21 cellular contexts compared by ENCODE assay signal in genomic region chr2:219614076-219614860, GRCh38. TPM values are rescaled to one million over a fixed set of nuclear protein-coding genes. Genes with fewer than 3 reads are reported as not detected.
DNase-seq lines count a peak whose midpoint lies in the region; ATAC-seq and TF ChIP-seq lines count a peak whose summit lies in the region.
"Had no signal": no experiment of that assay in that cellular context is flagged by ENCODE, and none has a peak within 500 bp of the region (broad histone marks: within the 10 kb centered on the region; RNA-seq: fewer than 3 reads in every experiment).

No MANE protein-coding gene starts in this region.

- peaks cover 0 to 5% of the 10 kb centered on the region in 2 donors for H3K36me3 Mint-ChIP-seq in activated naive CD4-positive, alpha-beta T cell treated with anti-CD3 and anti-CD28 coated beads, Interleukin-2, amount 50 U/mL, for 72 hours
- peaks cover 11% of the 10 kb centered on the region for H3K36me3 Mint-ChIP-seq in activated naive CD4-positive, alpha-beta T cell treated with anti-CD3 and anti-CD28 coated beads for 36 hours (ENCODE audit: low read depth)
- peaks cover 36% of the 10 kb centered on the region for H3K36me3 Mint-ChIP-seq in CD8-positive, alpha-beta T cell
- H3K36me3 Mint-ChIP-seq in central memory CD8-positive, alpha-beta T cell (ENCODE audit: insufficient read depth), result peaks cover 12% of the 10 kb centered on the region
- H3K36me3 Mint-ChIP-seq in T-helper 17 cell (ENCODE audit: low read depth), result peaks cover 8% of the 10 kb centered on the region

- no peaks in the 10 kb centered on the region for H3K9me3 ChIP-seq in CD8-positive, alpha-beta T cell (ENCODE audit: low read length)
- H3K9me3 ChIP-seq in T-helper 17 cell (ENCODE audit: control insufficient read depth, low read length, poor library complexity, severe bottlenecking), result no peaks in the 10 kb centered on the region
- H3K9me3 ChIP-seq: SJCRH30 had no signal

- H3K36me3 ChIP-seq in CD8-positive, alpha-beta T cell (ENCODE audit: insufficient read depth, low read length), result no peaks in the 10 kb centered on the region
- H3K36me3 ChIP-seq: SJCRH30 had no signal

- no peak overlapping the region for H3K27ac ChIP-seq in CD8-positive, alpha-beta T cell (ENCODE audit: low read depth, low read length)
- H3K27ac ChIP-seq: PC-9, RWPE1, SJCRH30 had no signal

- H3K4me1 Mint-ChIP-seq in activated naive CD4-positive, alpha-beta T cell treated with anti-CD3 and anti-CD28 coated beads for 36 hours (ENCODE audit: low read depth), result peaks cover 10% of the 10 kb centered on the region
- peaks cover 17% of the 10 kb centered on the region for H3K4me1 Mint-ChIP-seq in CD8-positive, alpha-beta T cell (ENCODE audit: low read depth)
- H3K4me1 Mint-ChIP-seq in central memory CD8-positive, alpha-beta T cell, result peaks cover 21% of the 10 kb centered on the region
- peaks cover 22% of the 10 kb centered on the region for H3K4me1 Mint-ChIP-seq in stimulated activated naive CD8-positive, alpha-beta T cell treated with anti-CD3 and anti-CD28 coated beads, Interleukin-15, amount 100 ng/mL, for 72 hours
- peaks cover 12% of the 10 kb centered on the region for H3K4me1 Mint-ChIP-seq in T-helper 17 cell

- no peaks in the 10 kb centered on the region for H3K27me3 Mint-ChIP-seq in activated naive CD4-positive, alpha-beta T cell treated with anti-CD3 and anti-CD28 coated beads for 36 hours (ENCODE audit: low read depth)
- H3K27me3 Mint-ChIP-seq in CD8-positive, alpha-beta T cell (ENCODE audit: low read depth), result no peaks in the 10 kb centered on the region
- no peaks in the 10 kb centered on the region for H3K27me3 Mint-ChIP-seq in central memory CD8-positive, alpha-beta T cell
- H3K27me3 Mint-ChIP-seq in stimulated activated naive CD8-positive, alpha-beta T cell treated with anti-CD3 and anti-CD28 coated beads, Interleukin-15, amount 100 ng/mL, for 72 hours, result no peaks in the 10 kb centered on the region
- H3K27me3 Mint-ChIP-seq in T-helper 17 cell, result no peaks in the 10 kb centered on the region
- H3K27me3 Mint-ChIP-seq: B cell; CD4-positive, CD25-positive, alpha-beta regulatory T cell had no signal

- CTCF ChIA-PET in activated naive CD4-positive, alpha-beta T cell treated with anti-CD3 and anti-CD28 coated beads for 36 hours (lab: Charles Lee), result interaction anchor here (0.7 kb wide), 1 partner anchor 44 kb away, joined by 3 read pairs; no protein-coding TSS in a partner anchor
- CTCF ChIA-PET in CD8-positive, alpha-beta T cell (lab: Charles Lee), result no interaction called here

- peak overlapping the region; percentile 70 to 89 for H3K27ac Mint-ChIP-seq in activated naive CD4-positive, alpha-beta T cell treated with anti-CD3 and anti-CD28 coated beads, Interleukin-2, amount 50 U/mL, for 72 hours
- no peak overlapping the region for H3K27ac Mint-ChIP-seq in activated naive CD4-positive, alpha-beta T cell treated with anti-CD3 and anti-CD28 coated beads for 36 hours
- H3K27ac Mint-ChIP-seq in CD8-positive, alpha-beta T cell, result no peak overlapping the region
- no peak overlapping the region for H3K27ac Mint-ChIP-seq in central memory CD8-positive, alpha-beta T cell (ENCODE audit: low read depth)
- peak overlapping the region in 1 of 2 donors; percentile 85 for H3K27ac Mint-ChIP-seq in stimulated activated naive CD8-positive, alpha-beta T cell treated with anti-CD3 and anti-CD28 coated beads, Interleukin-15, amount 100 ng/mL, for 72 hours
- H3K27ac Mint-ChIP-seq in T-helper 17 cell, result no peak overlapping the region
- H3K27ac Mint-ChIP-seq: B cell had no signal

- ATAC-seq in activated naive CD4-positive, alpha-beta T cell treated with anti-CD3 and anti-CD28 coated beads, Interleukin-2, amount 50 U/mL, for 72 hours, result peak in 1 of 2 donors; percentile 35
- no peak for ATAC-seq in CD8-positive, alpha-beta T cell
- no peak for ATAC-seq in central memory CD8-positive, alpha-beta T cell (replicated peaks; ENCODE audit: extremely low read depth, poor library complexity, severe bottlenecking)
- ATAC-seq in stimulated activated naive CD8-positive, alpha-beta T cell treated with anti-CD3 and anti-CD28 coated beads, Interleukin-15, amount 100 ng/mL, for 72 hours, result peak; percentile 18
- no peak for ATAC-seq in T-helper 17 cell

- H3K4me3 ChIP-seq in CD8-positive, alpha-beta T cell (ENCODE audit: low read depth, low read length), result no peak overlapping the region
- H3K4me3 ChIP-seq: PC-9, SJCRH30 had no signal

- no peak for DNase-seq in activated naive CD4-positive, alpha-beta T cell treated with anti-CD3 and anti-CD28 coated beads, Interleukin-2, amount 50 U/mL, for 72 hours (ENCODE audit: low spot score in 2 of 2)
- DNase-seq in activated naive CD4-positive, alpha-beta T cell treated with anti-CD3 and anti-CD28 coated beads for 36 hours, result no peak
- no peak for DNase-seq in CD8-positive, alpha-beta T cell
- no peak for DNase-seq in central memory CD8-positive, alpha-beta T cell (ENCODE audit: low spot score in 2 of 2)
- no peak for DNase-seq in stimulated activated naive CD8-positive, alpha-beta T cell treated with anti-CD3 and anti-CD28 coated beads, Interleukin-15, amount 100 ng/mL, for 72 hours
- no peak for DNase-seq in HuH-7 (ENCODE audit: low spot score)
- DNase-seq in T-helper 17 cell, result no peak
- DNase-seq: CD4-positive, CD25-positive, alpha-beta regulatory T cell; COR-L47; DMS79; H7; KBM-7; NCI-H1092 treated with DMSO at 0.1 percent for 48 hours; NCI-H1436 treated with DMSO at 0.1 percent for 48 hours; NCI-H1930; NCI-H2227 treated with DMSO at 0.1 percent for 48 hours; NCI-H510A; PC-9; SJCRH30 had no signal

- no peak for TF ChIP-seq CTCF in CD8-positive, alpha-beta T cell (IDR thresholded peaks at IDR 0.05)

- H3K9me3 Mint-ChIP-seq in activated naive CD4-positive, alpha-beta T cell treated with anti-CD3 and anti-CD28 coated beads, Interleukin-2, amount 50 U/mL, for 72 hours, result no peaks in the 10 kb centered on the region
- H3K9me3 Mint-ChIP-seq in activated naive CD4-positive, alpha-beta T cell treated with anti-CD3 and anti-CD28 coated beads for 36 hours, result no peaks in the 10 kb centered on the region
- H3K9me3 Mint-ChIP-seq in CD8-positive, alpha-beta T cell, result no peaks in the 10 kb centered on the region
- no peaks in the 10 kb centered on the region for H3K9me3 Mint-ChIP-seq in central memory CD8-positive, alpha-beta T cell
- no peaks in the 10 kb centered on the region for H3K9me3 Mint-ChIP-seq in stimulated activated naive CD8-positive, alpha-beta T cell treated with anti-CD3 and anti-CD28 coated beads, Interleukin-15, amount 100 ng/mL, for 72 hours
- H3K9me3 Mint-ChIP-seq: CD4-positive, CD25-positive, alpha-beta regulatory T cell had no signal

- POLR2A ChIA-PET in CD8-positive, alpha-beta T cell (lab: Charles Lee), result no interaction called here

- no peak overlapping the region for H3K4me3 Mint-ChIP-seq in activated naive CD4-positive, alpha-beta T cell treated with anti-CD3 and anti-CD28 coated beads for 36 hours
- peak overlapping the region; percentile 29 for H3K4me3 Mint-ChIP-seq in CD8-positive, alpha-beta T cell
- H3K4me3 Mint-ChIP-seq in central memory CD8-positive, alpha-beta T cell, result peak overlapping the region; percentile 29
- no peak overlapping the region for H3K4me3 Mint-ChIP-seq in stimulated activated naive CD8-positive, alpha-beta T cell treated with anti-CD3 and anti-CD28 coated beads, Interleukin-15, amount 100 ng/mL, for 72 hours
- H3K4me3 Mint-ChIP-seq in T-helper 17 cell, result no peak overlapping the region
- H3K4me3 Mint-ChIP-seq: B cell had no signal

- intact Hi-C loops in activated naive CD4-positive, alpha-beta T cell treated with anti-CD3 and anti-CD28 coated beads for 36 hours (cut with micrococcal nuclease), result no loop called here
- intact Hi-C loops in CD8-positive, alpha-beta T cell (cut with DNase I, micrococcal nuclease), result no loop called here

- no peaks in the 10 kb centered on the region for H3K27me3 ChIP-seq in CD8-positive, alpha-beta T cell (ENCODE audit: insufficient read depth, low read length)
- H3K27me3 ChIP-seq: SJCRH30 had no signal

- peaks cover 13% of the 10 kb centered on the region for H3K4me1 ChIP-seq in CD8-positive, alpha-beta T cell (ENCODE audit: insufficient read depth, low read length)
- H3K4me1 ChIP-seq: SJCRH30 had no signal

RNA-seq across cellular contexts. Expression of gene SLC4A3, which starts 13.2 kb away (rescaled TPM):
- total RNA-seq in activated naive CD4-positive, alpha-beta T cell treated with anti-CD3 and anti-CD28 coated beads, Interleukin-2, amount 50 U/mL, for 72 hours, result not detected
- total RNA-seq in activated naive CD4-positive, alpha-beta T cell treated with anti-CD3 and anti-CD28 coated beads for 36 hours, result not detected
- total RNA-seq in CD8-positive, alpha-beta T cell, result not detected
- under 1 TPM in 1 of 2 donors, not detected in 1; 0.08 TPM for total RNA-seq in T-helper 17 cell
- total RNA-seq: B cell; CD4-positive, CD25-positive, alpha-beta regulatory T cell had no signal

RNA-seq across cellular contexts. Expression of gene STK11IP, which starts 16.6 kb away (rescaled TPM):
- total RNA-seq in activated naive CD4-positive, alpha-beta T cell treated with anti-CD3 and anti-CD28 coated beads, Interleukin-2, amount 50 U/mL, for 72 hours, result 10 to 100 TPM; 28.5 to 53.0 TPM
- 10 to 100 TPM; 32.1 TPM for total RNA-seq in activated naive CD4-positive, alpha-beta T cell treated with anti-CD3 and anti-CD28 coated beads for 36 hours
- total RNA-seq in CD8-positive, alpha-beta T cell, result 10 to 100 TPM; 29.7 to 31.5 TPM
- 10 to 100 TPM; 35.8 to 40.6 TPM for total RNA-seq in T-helper 17 cell

RNA-seq across cellular contexts. Expression of gene INHA, which starts 42.2 kb away (rescaled TPM):
- total RNA-seq in activated naive CD4-positive, alpha-beta T cell treated with anti-CD3 and anti-CD28 coated beads, Interleukin-2, amount 50 U/mL, for 72 hours, result under 1 TPM in 1 of 2 donors, not detected in 1; 0.23 TPM
- total RNA-seq in activated naive CD4-positive, alpha-beta T cell treated with anti-CD3 and anti-CD28 coated beads for 36 hours, result not detected
- not detected for total RNA-seq in CD8-positive, alpha-beta T cell
- not detected for total RNA-seq in T-helper 17 cell
- total RNA-seq: B cell; CD4-positive, CD25-positive, alpha-beta regulatory T cell had no signal

RNA-seq across cellular contexts. Expression of gene OBSL1, which starts 42.9 kb away (rescaled TPM):
- 1 to 10 TPM; 1.9 to 8.9 TPM for total RNA-seq in activated naive CD4-positive, alpha-beta T cell treated with anti-CD3 and anti-CD28 coated beads, Interleukin-2, amount 50 U/mL, for 72 hours
- total RNA-seq in activated naive CD4-positive, alpha-beta T cell treated with anti-CD3 and anti-CD28 coated beads for 36 hours, result 1 to 10 TPM; 1.5 to 1.6 TPM
- under 1 TPM in 1 of 2 experiments, not detected in 1; 0.35 TPM for total RNA-seq in CD8-positive, alpha-beta T cell
- 1 to 10 TPM in 1 of 2 donors, under 1 TPM in 1; 0.67 to 1.1 TPM for total RNA-seq in T-helper 17 cell
- total RNA-seq: B cell had no signal

Comparison
In these comparisons a context has a peak if more than half of its experiments do, and no peak if none do; other contexts are left out.
1. H3K27ac Mint-ChIP-seq: peak in activated naive CD4-positive, alpha-beta T cell treated with anti-CD3 and anti-CD28 coated beads, Interleukin-2, amount 50 U/mL, for 72 hours (2 of 2); none in activated naive CD4-positive, alpha-beta T cell treated with anti-CD3 and anti-CD28 coated beads for 36 hours (single experiment), CD8-positive, alpha-beta T cell (single experiment), central memory CD8-positive, alpha-beta T cell (single experiment) and T-helper 17 cell (single experiment).
2. H3K4me3 Mint-ChIP-seq: peak in CD8-positive, alpha-beta T cell (single experiment) and central memory CD8-positive, alpha-beta T cell (single experiment); none in activated naive CD4-positive, alpha-beta T cell treated with anti-CD3 and anti-CD28 coated beads for 36 hours (single experiment), stimulated activated naive CD8-positive, alpha-beta T cell treated with anti-CD3 and anti-CD28 coated beads, Interleukin-15, amount 100 ng/mL, for 72 hours (0 of 2) and T-helper 17 cell (single experiment).